In the genomic region with DNA sequence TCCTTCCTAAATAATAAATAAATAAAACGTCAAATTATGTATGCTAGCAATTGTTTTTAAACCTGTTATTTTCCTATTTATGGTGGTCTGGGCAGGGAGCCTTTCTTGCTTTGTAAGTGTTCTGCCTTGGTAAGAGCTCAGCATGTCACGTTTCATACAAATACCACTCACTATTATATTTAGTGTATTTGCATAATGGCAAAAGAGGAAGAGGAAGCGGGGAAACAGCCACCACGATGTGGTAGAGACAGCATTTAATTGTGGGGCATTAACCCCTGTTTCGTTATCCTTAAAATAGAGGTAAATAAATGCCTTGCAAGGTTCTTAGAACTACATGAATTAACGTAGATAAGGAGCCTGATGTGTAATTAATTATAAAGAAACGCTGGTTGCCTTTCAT, we compare ENCODE assay signal across 9 cellular contexts. TPM values are rescaled to one million over a fixed set of nuclear protein-coding genes. Genes with fewer than 3 reads are reported as not detected.
DNase-seq lines count a peak whose midpoint lies in the region; ATAC-seq, FAIRE-seq and TF ChIP-seq lines count a peak whose summit lies in the region.
"Had no signal": no experiment of that assay in that cellular context is flagged by ENCODE, and none has a peak within 500 bp of the region (broad histone marks: within the 10 kb centered on the region; RNA-seq: fewer than 3 reads in every experiment).

No MANE protein-coding gene starts in this region.

- no peak overlapping the region for H3K9ac ChIP-seq in astrocyte (ENCODE audit: low read length)
- H3K9ac ChIP-seq: KMS-11 had no signal

- peak overlapping the region; percentile 92 for H3K4me2 ChIP-seq in astrocyte (ENCODE audit: low read length)

- peaks cover 4% of the 10 kb centered on the region for H3K36me3 ChIP-seq in astrocyte (ENCODE audit: insufficient read depth, low read length)

- FAIRE-seq in astrocyte (lab: Jason Lieb, UNC) = no peak

- H3K27me3 ChIP-seq in astrocyte (ENCODE audit: insufficient read depth, low read length) = no peaks in the 10 kb centered on the region

- H3K27me3 Mint-ChIP-seq in astrocyte (ENCODE audit: low read depth, unreplicated experiment) = no peaks in the 10 kb centered on the region

- H3K79me2 ChIP-seq in astrocyte (ENCODE audit: insufficient read depth, low read length) = peaks cover 52% of the 10 kb centered on the region

- DNase-seq in astrocyte (ENCODE audit: low read depth) = no peak
- no peak for DNase-seq in NCI-H2029 (lab: John Stamatoyannopoulos, UW)
- DNase-seq in amygdala (lab: John Stamatoyannopoulos, UW) = no peak
- DNase-seq in NCI-H510A (lab: John Stamatoyannopoulos, UW) = no peak
- DNase-seq in ecto neural progenitor cell (ENCODE audit: low spot score) = no peak

- peaks cover 8% of the 10 kb centered on the region for H3K4me1 ChIP-seq in astrocyte (ENCODE audit: insufficient read depth, low read length)

- H3K4me1 Mint-ChIP-seq in astrocyte (ENCODE audit: low read depth, unreplicated experiment) = peaks cover 10% of the 10 kb centered on the region

- no peaks in the 10 kb centered on the region for H3K9me3 Mint-ChIP-seq in astrocyte (ENCODE audit: unreplicated experiment)

- ATAC-seq in GM21367 (IDR thresholded peaks at IDR 0.05; ENCODE audit: unreplicated experiment) (peak; percentile 50), HG03558 (IDR thresholded peaks at IDR 0.05; ENCODE audit: extremely low read depth, unreplicated experiment) (peak; percentile 44)

- no peak overlapping the region for H3K4me3 Mint-ChIP-seq in astrocyte (ENCODE audit: unreplicated experiment)

- H2AFZ ChIP-seq in astrocyte (ENCODE audit: low read depth, low read length) = no peak overlapping the region

- no peak overlapping the region for H3K27ac Mint-ChIP-seq in astrocyte (ENCODE audit: unreplicated experiment)

- no peak overlapping the region for H3K27ac ChIP-seq in astrocyte (ENCODE audit: low read depth, low read length)
- H3K27ac ChIP-seq: KMS-11 had no signal

- H3K36me3 Mint-ChIP-seq in astrocyte (ENCODE audit: low read depth, unreplicated experiment) = no peaks in the 10 kb centered on the region

- H3K9me3 ChIP-seq in astrocyte (ENCODE audit: insufficient read depth, low read depth, low read length) = no peaks in the 10 kb centered on the region

- TF ChIP-seq CTCF in GM12875 (IDR thresholded peaks at IDR 0.05; ENCODE audit: borderline replicate concordance, insufficient read depth, low read depth, low read length) (no peak), astrocyte (IDR thresholded peaks at IDR 0.05; ENCODE audit: insufficient read depth, low read depth, low read length) (no peak)

- peak overlapping the region; percentile 57 for H3K4me3 ChIP-seq in GM12875 (ENCODE audit: low read depth, low read length)
- no peak overlapping the region for H3K4me3 ChIP-seq in astrocyte (ENCODE audit: insufficient read depth, low read depth, low read length)

- peaks cover 30% of the 10 kb centered on the region for H4K20me1 ChIP-seq in astrocyte (ENCODE audit: insufficient read depth, low read length)

RNA-seq across cellular contexts. Expression of gene ABRACL, which starts 2.0 kb away (rescaled TPM):
- total RNA-seq in astrocyte = 46.6 and 66.0 TPM in 2 replicates

RNA-seq across cellular contexts. Expression of gene REPS1, which starts 42.5 kb away (rescaled TPM):
- total RNA-seq in astrocyte = 31.7 and 39.1 TPM in 2 replicates
